In genomic region chr17:39450847-39451581, GRCh38 we compare ENCODE assay signal across 1 cellular context.
TF ChIP-seq lines count a peak whose summit lies in the region.

Gene MED1, minus strand, starts transcription at chr17:39451263. Its CDS starts 201 bp downstream, at chr17:39451062.

TF ChIP-seq in H1, 55 proteins besides CTCF, POLR2A, EP300 and RAD21 (continued from another document):
- TF ChIP-seq BRCA1 (IDR thresholded peaks at IDR 0.05; ENCODE audit: low read depth, low read length) (peak; percentile 94), RFX5 (IDR thresholded peaks at IDR 0.05; ENCODE audit: borderline replicate concordance, low read depth, low read length) (no peak), KDM5A (IDR thresholded peaks at IDR 0.05; ENCODE audit: low read length) (peak; percentile 90), CEBPB (IDR thresholded peaks at IDR 0.05; ENCODE audit: low read depth, low read length) (no peak), ATF2 (IDR thresholded peaks at IDR 0.05; ENCODE audit: low read length) (peak; percentile 46; the same call in 1 of the 2 replicates), ASH2L (IDR thresholded peaks at IDR 0.05; ENCODE audit: low read length) (peak; percentile 74), POLR2AphosphoS5 (IDR thresholded peaks at IDR 0.05; ENCODE audit: low read depth, low read length) (peak; percentile 85), ATF3 (IDR thresholded peaks at IDR 0.05; ENCODE audit: insufficient read depth, low read depth, low read length) (no peak), USF2 (IDR thresholded peaks at IDR 0.05; ENCODE audit: low read length) (no peak), RXRA (IDR thresholded peaks at IDR 0.05; ENCODE audit: insufficient read depth, low read depth, low read length) (no peak), SIN3A (conservative IDR thresholded peaks at IDR 0.05 in 1 of 2, IDR thresholded peaks at IDR 0.05 in 1 of 2; ENCODE audit: low read depth in 1 of 2, low read length in 2 of 2) (peak; percentile 17 to 59; a peak in 1 of 4 replicates), POU5F1 (IDR thresholded peaks at IDR 0.05; ENCODE audit: low read depth, low read length) (no peak), RNF2 (IDR thresholded peaks at IDR 0.05; ENCODE audit: borderline replicate concordance, low read depth, low read length, missing control alignments, poor library complexity, severe bottlenecking) (no peak), HDAC2 (IDR thresholded peaks at IDR 0.05; ENCODE audit: borderline replicate concordance in 1 of 2, low read depth in 2 of 2, low read length in 2 of 2) (no peak), YY1 (IDR thresholded peaks at IDR 0.05; ENCODE audit: low read depth, low read length) (peak; percentile 96), CHD2 (IDR thresholded peaks at IDR 0.05; ENCODE audit: low read length) (peak; percentile 97), GABPA (IDR thresholded peaks at IDR 0.05; ENCODE audit: borderline replicate concordance, insufficient read depth, low read length) (no peak), SAP30 (IDR thresholded peaks at IDR 0.05; ENCODE audit: insufficient read depth, insufficient replicate concordance, low read length) (no peak), HDAC6 (IDR thresholded peaks at IDR 0.05; ENCODE audit: low read depth, low read length) (no peak), KDM4A (IDR thresholded peaks at IDR 0.05; ENCODE audit: low read depth, low read length, severe bottlenecking) (no peak), CBX8 (IDR thresholded peaks at IDR 0.05; ENCODE audit: borderline replicate concordance, low read depth, low read length) (no peak), SRF (IDR thresholded peaks at IDR 0.05; ENCODE audit: low read depth, low read length) (no peak), SP1 (IDR thresholded peaks at IDR 0.05; ENCODE audit: low read depth, low read length) (no peak), CBX5 (IDR thresholded peaks at IDR 0.05; ENCODE audit: low read depth, low read length) (no peak), ZNF274 (IDR thresholded peaks at IDR 0.05; ENCODE audit: borderline replicate concordance, extremely low read depth, low read length) (no peak), MAFK (IDR thresholded peaks at IDR 0.05; ENCODE audit: low read depth, low read length) (no peak), CTBP2 (IDR thresholded peaks at IDR 0.05; ENCODE audit: borderline replicate concordance, insufficient read depth, insufficient read length, low read length) (no peak), SP4 (IDR thresholded peaks at IDR 0.05; ENCODE audit: low read length) (no peak; the same call in 1 of the 2 replicates), EZH2 (IDR thresholded peaks at IDR 0.05; ENCODE audit: low read depth, low read length, severe bottlenecking) (no peak), SUZ12 (IDR thresholded peaks at IDR 0.05; ENCODE audit: low read length) (no peak), RBBP5 (IDR thresholded peaks at IDR 0.05; ENCODE audit: borderline replicate concordance, low read depth, low read length) (no peak; the same call in 1 of the 2 replicates), E2F6 (IDR thresholded peaks at IDR 0.05) (no peak; the same call in 1 of the 2 replicates), CREB1 (IDR thresholded peaks at IDR 0.05) (peak; percentile 38; the same call in 1 of the 2 replicates), JUND (IDR thresholded peaks at IDR 0.05; ENCODE audit: low read length) (no peak), TAF7 (optimal IDR thresholded peaks at IDR 0.05; ENCODE audit: borderline replicate concordance, low read depth, low read length) (peak; percentile 88), BCL11A (IDR thresholded peaks at IDR 0.05; ENCODE audit: low read depth in 2 of 2, low read length in 2 of 2) (no peak), FOSL1 (IDR thresholded peaks at IDR 0.05; ENCODE audit: insufficient read depth, low read depth, low read length) (no peak), TAF1 (IDR thresholded peaks at IDR 0.05; ENCODE audit: low read depth, low read length) (peak; percentile 98), TEAD4 (IDR thresholded peaks at IDR 0.05; ENCODE audit: low read depth, low read length) (no peak), CHD7 (IDR thresholded peaks at IDR 0.05; ENCODE audit: insufficient replicate concordance, low read length) (no peak), SIX5 (IDR thresholded peaks at IDR 0.05; ENCODE audit: low read depth, low read length) (no peak), SP2 (IDR thresholded peaks at IDR 0.05; ENCODE audit: low read length) (no peak), TCF12 (IDR thresholded peaks at IDR 0.05; ENCODE audit: low read depth, low read length) (no peak), GTF2F1 (IDR thresholded peaks at IDR 0.05; ENCODE audit: borderline replicate concordance, low read depth, low read length) (0 out of 2 replicates have a peak, but pooled peaks have one; percentile 48), NRF1 (IDR thresholded peaks at IDR 0.05; ENCODE audit: low read depth, low read length) (no peak), SIRT6 (IDR thresholded peaks at IDR 0.05; ENCODE audit: low read length) (no peak), BACH1 (IDR thresholded peaks at IDR 0.05; ENCODE audit: low read length) (no peak), JUN (IDR thresholded peaks at IDR 0.05; ENCODE audit: low read depth, low read length) (no peak), PHF8 (conservative IDR thresholded peaks at IDR 0.05; ENCODE audit: low read depth, low read length) (peak; percentile 96), MAX (IDR thresholded peaks at IDR 0.05) (no peak)
